Comparison of ENCODE assay signal across 1 cellular context in the genomic region with DNA sequence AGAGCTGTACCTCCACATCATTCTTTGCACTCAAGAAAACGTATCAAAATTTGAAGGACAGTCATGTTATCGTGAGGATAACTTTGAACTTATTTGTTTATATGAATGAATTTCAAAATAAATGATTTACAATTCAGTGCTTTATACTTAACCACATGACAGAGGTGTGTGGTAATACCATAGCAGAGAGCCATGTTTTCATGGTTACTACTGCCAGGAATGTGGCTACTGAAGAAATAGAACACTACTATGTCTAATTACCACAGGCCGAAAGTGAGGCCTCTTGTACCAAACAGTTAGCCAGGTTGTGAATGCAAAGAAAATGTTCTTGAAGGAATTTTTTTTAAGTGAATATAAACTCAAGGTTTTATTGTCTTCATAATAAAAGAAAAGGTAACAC.
TF ChIP-seq lines count a peak whose summit lies in the region.

No MANE protein-coding gene starts in this region.

TF ChIP-seq in HepG2, 621 proteins besides CTCF, POLR2A, EP300 and RAD21:
- TF ChIP-seq TEF (CRISPR knock-in tag; IDR thresholded peaks at IDR 0.05) (no peak), ZNF788 (CRISPR knock-in tag; IDR thresholded peaks at IDR 0.05; ENCODE audit: borderline replicate concordance) (no peak), ZNF513 (CRISPR knock-in tag; conservative IDR thresholded peaks at IDR 0.05) (no peak), ZNF597 (CRISPR knock-in tag; IDR thresholded peaks at IDR 0.05) (no peak), SIX4 (CRISPR knock-in tag; IDR thresholded peaks at IDR 0.05) (no peak), ZNF879 (CRISPR knock-in tag; IDR thresholded peaks at IDR 0.05) (no peak)
